In genomic region chr3:187013080-187013838, GRCh38 we compare ENCODE assay signal across 9 cellular contexts.
DNase-seq lines count a peak whose midpoint lies in the region; ATAC-seq and TF ChIP-seq lines count a peak whose summit lies in the region.
"Had no signal": no experiment of that assay in that cellular context is flagged by ENCODE, and none has a peak within 500 bp of the region (broad histone marks: within the 10 kb centered on the region; RNA-seq: fewer than 3 reads in every experiment).

No MANE protein-coding gene starts in this region.

- BruUV-seq in PC-9 (replicated peaks; lab: Mats Ljungman, UMichigan) = no TSS peak

- POLR2A ChIA-PET in activated CD4-positive, alpha-beta memory T cell treated with anti-CD3 and anti-CD28 coated beads for 36 hours (lab: Charles Lee) = interaction anchor here (0.6 kb wide), 1 partner anchor 13 kb away, joined by 3 read pairs; no protein-coding TSS in a partner anchor
- POLR2A ChIA-PET in PC-9 (lab: Charles Lee; ENCODE audit: unreplicated experiment) = no interaction called here

- no peaks in the 10 kb centered on the region for H3K36me3 ChIP-seq in PC-9 (ENCODE audit: low read depth)

- ATAC-seq in HG03045 (IDR thresholded peaks at IDR 0.05; ENCODE audit: unreplicated experiment) = no peak

- H3F3A ChIP-seq in PC-9 (ENCODE audit: insufficient read depth, low read depth) = no peaks in the 10 kb centered on the region

- no peak overlapping the region for H2AFZ ChIP-seq in PC-9

- H3K4me1 Mint-ChIP-seq in activated CD4-positive, alpha-beta memory T cell treated with anti-CD3 and anti-CD28 coated beads for 36 hours (ENCODE audit: low read depth) = peaks cover 50% of the 10 kb centered on the region

- DNase-seq in KBM-7 (peak; percentile 22), fibroblast of the conjunctiva (ENCODE audit: low read depth) (peak; percentile 23), putamen (ENCODE audit: low spot score) (no peak), PC-9 (no peak)
- DNase-seq in activated CD4-positive, alpha-beta memory T cell treated with anti-CD3 and anti-CD28 coated beads for 36 hours = no peak
- DNase-seq in stimulated activated CD8-positive, alpha-beta memory T cell treated with anti-CD3 and anti-CD28 coated beads, Interleukin-4, amount 100 ng/mL, for 48 hours = peak; percentile 23
- DNase-seq: activated effector memory CD4-positive, alpha-beta T cell treated with Interleukin-2 at 50 U/mL for 16 hours; glutamatergic neuron had no signal

- TF ChIP-seq CTCF in PC-9 (conservative IDR thresholded peaks at IDR 0.05) = no peak

- no peaks in the 10 kb centered on the region for H3K27me3 Mint-ChIP-seq in activated CD4-positive, alpha-beta memory T cell treated with anti-CD3 and anti-CD28 coated beads for 36 hours

- H3K79me2 ChIP-seq in PC-9 (ENCODE audit: low read depth) = no peaks in the 10 kb centered on the region

- CTCF ChIA-PET in activated CD4-positive, alpha-beta memory T cell treated with anti-CD3 and anti-CD28 coated beads for 36 hours (lab: Charles Lee) = no interaction called here
- CTCF ChIA-PET in PC-9 (lab: Charles Lee) = no interaction called here

- H3K9me3 Mint-ChIP-seq in activated CD4-positive, alpha-beta memory T cell treated with anti-CD3 and anti-CD28 coated beads for 36 hours = no peaks in the 10 kb centered on the region

- H3K4me2 ChIP-seq in PC-9 = no peak overlapping the region

- peak overlapping the region; percentile 56 for H3K4me3 Mint-ChIP-seq in activated CD4-positive, alpha-beta memory T cell treated with anti-CD3 and anti-CD28 coated beads for 36 hours

- in situ Hi-C loops in KBM-7 (cut with MboI; ENCODE audit: low pct_unique_long_range_greater_than_20kb, low sequenced_read_pairs) = no loop called here

- intact Hi-C loops in activated CD4-positive, alpha-beta memory T cell treated with anti-CD3 and anti-CD28 coated beads for 36 hours (cut with micrococcal nuclease) = no loop called here
- intact Hi-C loops in PC-9 (cut with micrococcal nuclease; ENCODE audit: unreplicated experiment) = no loop called here

- peaks cover 30% of the 10 kb centered on the region for H3K36me3 Mint-ChIP-seq in activated CD4-positive, alpha-beta memory T cell treated with anti-CD3 and anti-CD28 coated beads for 36 hours

- H3K27ac Mint-ChIP-seq in activated CD4-positive, alpha-beta memory T cell treated with anti-CD3 and anti-CD28 coated beads for 36 hours = peak overlapping the region; percentile 67

- no peak overlapping the region for H3K27ac ChIP-seq in PC-9

- H3K4me3 ChIP-seq in PC-9 = no peak overlapping the region

- H3K27me3 ChIP-seq in PC-9 (ENCODE audit: insufficient read depth, low read depth) = no peaks in the 10 kb centered on the region

- no peaks in the 10 kb centered on the region for H3K9me3 ChIP-seq in PC-9 (ENCODE audit: insufficient read depth, low read depth)

- no peaks in the 10 kb centered on the region for H4K20me1 ChIP-seq in PC-9 (ENCODE audit: insufficient read depth)

- peaks cover 9% of the 10 kb centered on the region; the same call in 1 of the 2 replicates for H3K4me1 ChIP-seq in PC-9 (replicated peaks; ENCODE audit: insufficient read depth)

- no peaks in the 10 kb centered on the region for H3K9me2 ChIP-seq in PC-9 (ENCODE audit: insufficient read depth)

Comparison
In these comparisons a context has a peak if more than half of its experiments do, and no peak if none do; other contexts are left out.
1. DNase-seq: peak in KBM-7 (single experiment), fibroblast of the conjunctiva (single experiment) and stimulated activated CD8-positive, alpha-beta memory T cell treated with anti-CD3 and anti-CD28 coated beads, Interleukin-4, amount 100 ng/mL, for 48 hours (single experiment); none in activated CD4-positive, alpha-beta memory T cell treated with anti-CD3 and anti-CD28 coated beads for 36 hours (single experiment), putamen (single experiment) and PC-9 (0 of 2).